1 cellular context compared by ENCODE assay signal in genomic region chr3:36696799-36697198, GRCh38.
TF ChIP-seq lines count a peak whose summit lies in the region.

No MANE protein-coding gene starts in this region.

TF ChIP-seq in IMR-90, 13 proteins besides CTCF, POLR2A, EP300 and RAD21 (continued from another document):
- no peak for TF ChIP-seq MAZ (IDR thresholded peaks at IDR 0.05; ENCODE audit: borderline replicate concordance, low read depth, low read length)
- no peak for TF ChIP-seq MXI1 (IDR thresholded peaks at IDR 0.05; ENCODE audit: borderline replicate concordance, low read depth, low read length)
- no peak for TF ChIP-seq NFE2L2 (IDR thresholded peaks at IDR 0.05; ENCODE audit: low read depth, low read length)
- no peak for TF ChIP-seq ELK1 (IDR thresholded peaks at IDR 0.05; ENCODE audit: borderline replicate concordance, low read depth, low read length)
- TF ChIP-seq FOS (IDR thresholded peaks at IDR 0.05; ENCODE audit: low read depth, low read length), result no peak
- no peak for TF ChIP-seq BHLHE40 (IDR thresholded peaks at IDR 0.05; ENCODE audit: low read depth, low read length)
- TF ChIP-seq MAFK (IDR thresholded peaks at IDR 0.05; ENCODE audit: low read depth, low read length), result no peak
- TF ChIP-seq CHD1 (IDR thresholded peaks at IDR 0.05; ENCODE audit: low read depth, low read length), result no peak
TF ChIP-seq in IMR-90: peak in this region for 0.
